Comparison of ENCODE assay signal across 12 cellular contexts in genomic region chr5:143749581-143750204, GRCh38.
"Had no signal": no experiment of that assay in that cellular context is flagged by ENCODE, and none has a peak within 500 bp of the region (broad histone marks: within the 10 kb centered on the region; RNA-seq: fewer than 3 reads in every experiment).

No MANE protein-coding gene starts in this region.

- H3K4me1 ChIP-seq: breast epithelium, stomach had no signal

- DNase-seq: activated CD4-positive, alpha-beta T cell treated with anti-CD3 and anti-CD28 coated beads, Interleukin-2, amount 50 U/mL, for 1 hour; activated effector memory CD4-positive, alpha-beta T cell treated with anti-CD3 and anti-CD28 coated beads, Interleukin-2, amount 50 U/mL, for 16 hours; amygdala; hippocampal formation; sigmoid colon; stimulated activated CD4-positive, alpha-beta T cell treated with anti-CD3 and anti-CD28 coated beads, Interleukin-4, amount 100 ng/mL, for 1 hour; stomach; T-helper 17 cell had no signal

- H3K9me3 Mint-ChIP-seq: activated naive CD4-positive, alpha-beta T cell treated with anti-CD3 and anti-CD28 coated beads, Interleukin-2, amount 50 U/mL, for 72 hours; nephron had no signal

- H3K4me3 ChIP-seq: breast epithelium, sigmoid colon, stomach had no signal

- H3K36me3 ChIP-seq: breast epithelium, sigmoid colon, stomach had no signal

- H3K27me3 ChIP-seq: breast epithelium, sigmoid colon had no signal

- ATAC-seq: activated naive CD4-positive, alpha-beta T cell treated with anti-CD3 and anti-CD28 coated beads, Interleukin-2, amount 50 U/mL, for 72 hours; T-helper 17 cell; WTC11 had no signal

- H3K4me1 Mint-ChIP-seq: T-helper 17 cell had no signal

- H3K36me3 Mint-ChIP-seq: activated naive CD4-positive, alpha-beta T cell treated with anti-CD3 and anti-CD28 coated beads, Interleukin-2, amount 50 U/mL, for 72 hours had no signal

- H3K9me3 ChIP-seq: breast epithelium, sigmoid colon, stomach had no signal

- H3K4me3 Mint-ChIP-seq: nephron, T-helper 17 cell, WTC11 had no signal

- H3K27ac Mint-ChIP-seq: activated naive CD4-positive, alpha-beta T cell treated with anti-CD3 and anti-CD28 coated beads, Interleukin-2, amount 50 U/mL, for 72 hours; nephron; T-helper 17 cell; WTC11 had no signal

- H3K27ac ChIP-seq: breast epithelium, sigmoid colon, stomach had no signal
